ENCODE assay signal across 1 cellular context in the genomic region with DNA sequence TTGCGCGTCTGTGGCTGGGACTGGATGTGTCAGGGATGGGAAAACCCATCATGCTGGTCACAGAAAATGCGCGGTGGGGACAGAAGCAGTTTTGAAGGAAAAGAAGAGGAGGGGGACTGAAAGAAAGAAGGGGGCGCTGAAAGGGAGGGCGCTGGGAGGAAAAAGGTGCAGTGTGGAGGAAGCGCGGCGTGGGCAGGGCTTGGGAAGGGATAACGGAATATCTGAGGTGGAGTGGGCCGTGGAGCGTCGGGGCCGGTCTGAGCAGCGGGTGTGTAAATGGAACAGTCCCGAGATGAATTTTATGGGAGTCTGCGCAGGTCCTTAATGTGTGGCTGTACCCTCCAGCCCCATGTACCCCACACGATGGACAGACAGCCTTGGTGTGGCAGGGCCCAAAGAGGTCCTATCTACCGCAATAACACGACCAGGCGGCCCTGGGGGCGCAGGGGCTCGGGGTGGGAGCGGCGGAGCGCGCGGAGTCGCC.
TF ChIP-seq lines count a peak whose summit lies in the region.

No MANE protein-coding gene starts in this region.

TF ChIP-seq in GM12878, 131 proteins besides CTCF, POLR2A, EP300 and RAD21 (continued from another document):
- TF ChIP-seq, protein P1, sequence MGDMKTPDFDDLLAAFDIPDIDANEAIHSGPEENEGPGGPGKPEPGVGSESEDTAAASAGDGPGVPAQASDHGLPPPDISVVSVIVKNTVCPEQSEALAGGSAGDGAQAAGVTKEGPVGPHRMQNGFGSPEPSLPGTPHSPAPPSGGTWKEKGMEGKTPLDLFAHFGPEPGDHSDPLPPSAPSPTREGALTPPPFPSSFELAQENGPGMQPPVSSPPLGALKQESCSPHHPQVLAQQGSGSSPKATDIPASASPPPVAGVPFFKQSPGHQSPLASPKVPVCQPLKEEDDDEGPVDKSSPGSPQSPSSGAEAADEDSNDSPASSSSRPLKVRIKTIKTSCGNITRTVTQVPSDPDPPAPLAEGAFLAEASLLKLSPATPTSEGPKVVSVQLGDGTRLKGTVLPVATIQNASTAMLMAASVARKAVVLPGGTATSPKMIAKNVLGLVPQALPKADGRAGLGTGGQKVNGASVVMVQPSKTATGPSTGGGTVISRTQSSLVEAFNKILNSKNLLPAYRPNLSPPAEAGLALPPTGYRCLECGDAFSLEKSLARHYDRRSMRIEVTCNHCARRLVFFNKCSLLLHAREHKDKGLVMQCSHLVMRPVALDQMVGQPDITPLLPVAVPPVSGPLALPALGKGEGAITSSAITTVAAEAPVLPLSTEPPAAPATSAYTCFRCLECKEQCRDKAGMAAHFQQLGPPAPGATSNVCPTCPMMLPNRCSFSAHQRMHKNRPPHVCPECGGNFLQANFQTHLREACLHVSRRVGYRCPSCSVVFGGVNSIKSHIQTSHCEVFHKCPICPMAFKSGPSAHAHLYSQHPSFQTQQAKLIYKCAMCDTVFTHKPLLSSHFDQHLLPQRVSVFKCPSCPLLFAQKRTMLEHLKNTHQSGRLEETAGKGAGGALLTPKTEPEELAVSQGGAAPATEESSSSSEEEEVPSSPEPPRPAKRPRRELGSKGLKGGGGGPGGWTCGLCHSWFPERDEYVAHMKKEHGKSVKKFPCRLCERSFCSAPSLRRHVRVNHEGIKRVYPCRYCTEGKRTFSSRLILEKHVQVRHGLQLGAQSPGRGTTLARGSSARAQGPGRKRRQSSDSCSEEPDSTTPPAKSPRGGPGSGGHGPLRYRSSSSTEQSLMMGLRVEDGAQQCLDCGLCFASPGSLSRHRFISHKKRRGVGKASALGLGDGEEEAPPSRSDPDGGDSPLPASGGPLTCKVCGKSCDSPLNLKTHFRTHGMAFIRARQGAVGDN (IDR thresholded peaks at IDR 0.05) = no peak
- TF ChIP-seq CBX5 (IDR thresholded peaks at IDR 0.05; ENCODE audit: low read depth) = no peak
- no peak for TF ChIP-seq NR2F1 (conservative IDR thresholded peaks at IDR 0.05)
- TF ChIP-seq NBN (IDR thresholded peaks at IDR 0.05) = peak; percentile 55; the same call in 1 of the 2 replicates
- TF ChIP-seq CHD4 (IDR thresholded peaks at IDR 0.05) = no peak
- TF ChIP-seq, protein P2, sequence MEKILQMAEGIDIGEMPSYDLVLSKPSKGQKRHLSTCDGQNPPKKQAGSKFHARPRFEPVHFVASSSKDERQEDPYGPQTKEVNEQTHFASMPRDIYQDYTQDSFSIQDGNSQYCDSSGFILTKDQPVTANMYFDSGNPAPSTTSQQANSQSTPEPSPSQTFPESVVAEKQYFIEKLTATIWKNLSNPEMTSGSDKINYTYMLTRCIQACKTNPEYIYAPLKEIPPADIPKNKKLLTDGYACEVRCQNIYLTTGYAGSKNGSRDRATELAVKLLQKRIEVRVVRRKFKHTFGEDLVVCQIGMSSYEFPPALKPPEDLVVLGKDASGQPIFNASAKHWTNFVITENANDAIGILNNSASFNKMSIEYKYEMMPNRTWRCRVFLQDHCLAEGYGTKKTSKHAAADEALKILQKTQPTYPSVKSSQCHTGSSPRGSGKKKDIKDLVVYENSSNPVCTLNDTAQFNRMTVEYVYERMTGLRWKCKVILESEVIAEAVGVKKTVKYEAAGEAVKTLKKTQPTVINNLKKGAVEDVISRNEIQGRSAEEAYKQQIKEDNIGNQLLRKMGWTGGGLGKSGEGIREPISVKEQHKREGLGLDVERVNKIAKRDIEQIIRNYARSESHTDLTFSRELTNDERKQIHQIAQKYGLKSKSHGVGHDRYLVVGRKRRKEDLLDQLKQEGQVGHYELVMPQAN (conservative IDR thresholded peaks at IDR 0.05) = no peak
- no peak for TF ChIP-seq SMAD5 (IDR thresholded peaks at IDR 0.05; ENCODE audit: low read depth)
- TF ChIP-seq POLR2AphosphoS2 (IDR thresholded peaks at IDR 0.05; ENCODE audit: low read depth, low read length) = no peak; the same call in 1 of the 2 replicates
- TF ChIP-seq ZNF274 (IDR thresholded peaks at IDR 0.05; ENCODE audit: insufficient read depth, insufficient read length) = no peak
